ENCODE assay signal across 22 cellular contexts in the genomic region with DNA sequence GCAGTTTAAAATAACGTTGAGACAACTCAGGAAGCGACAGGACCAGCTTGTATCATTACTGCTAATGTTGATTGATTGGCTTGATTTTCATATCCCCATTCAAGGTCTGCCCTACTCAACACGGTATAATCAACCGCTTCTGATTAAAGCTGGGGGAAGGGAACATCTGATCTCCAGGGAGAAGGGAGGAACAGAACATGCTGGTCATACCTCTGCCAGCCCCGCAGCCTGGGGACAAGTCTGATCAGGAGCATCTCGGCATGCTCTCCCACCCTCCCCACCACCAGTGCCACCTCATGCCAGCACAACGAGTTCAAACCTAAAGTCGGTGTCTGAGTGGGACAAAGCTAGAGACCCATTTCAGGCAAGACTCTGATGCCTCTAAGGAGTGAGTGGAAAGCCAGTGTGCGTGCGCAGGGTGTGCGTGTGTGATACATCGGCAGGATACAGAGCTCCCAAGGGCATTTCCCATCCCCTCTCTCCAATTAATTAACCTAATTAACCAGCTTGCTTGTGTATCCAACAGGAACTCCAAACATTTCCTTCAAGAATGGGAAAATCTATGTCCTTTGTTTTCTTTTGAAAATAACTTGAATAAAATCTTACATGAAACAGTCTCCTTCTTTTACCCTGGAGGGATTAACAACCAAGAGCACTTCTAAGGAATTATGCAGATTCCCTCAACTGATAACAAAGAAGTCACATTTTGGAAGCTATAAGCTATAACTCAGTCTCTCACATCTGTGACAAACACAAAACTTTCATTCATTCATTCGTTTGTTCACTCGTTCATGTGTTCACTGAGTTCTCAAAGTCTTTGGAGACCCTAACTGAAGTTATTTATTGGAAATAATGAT. TPM values are rescaled to one million over a fixed set of nuclear protein-coding genes. Genes with fewer than 3 reads are reported as not detected.
A peak's percentile ranks its signal among the peaks of the same experiment; 100 is the strongest.
DNase-seq lines count a peak whose midpoint lies in the region; ATAC-seq and TF ChIP-seq lines count a peak whose summit lies in the region.
"Had no signal": no experiment of that assay in that cellular context is flagged by ENCODE, and none has a peak within 500 bp of the region (broad histone marks: within the 10 kb centered on the region; RNA-seq: fewer than 3 reads in every experiment).

No MANE protein-coding gene starts in this region.

- H3K36me3 Mint-ChIP-seq in brain (peaks cover 11% of the 10 kb centered on the region), mesothelial cell of epicardium (peaks cover 8% of the 10 kb centered on the region)

- no peak overlapping the region for H3K4me3 ChIP-seq in body of pancreas
- H3K4me3 ChIP-seq: coronary artery, testis had no signal

- peak; percentile 2 for DNase-seq in COLO668 (lab: John Stamatoyannopoulos, UW; ENCODE audit: unreplicated experiment)
- peak; percentile 67 for DNase-seq in NCI-H1694 (lab: John Stamatoyannopoulos, UW)
- no peak for DNase-seq in mesothelial cell of epicardium (ENCODE audit: low spot score in 2 of 2, unreplicated experiment in 2 of 2)
- DNase-seq in body of pancreas, result no peak
- no peak for DNase-seq in mucosa of gallbladder (ENCODE audit: low spot score)
- no peak for DNase-seq in ureter (ENCODE audit: low spot score)
- DNase-seq: activated CD8-positive, alpha-beta T cell treated with anti-CD3 and anti-CD28 coated beads, Interleukin-2, amount 10 ng/mL, durations not matched to agents 7 days and 5 days; activated gamma-delta T cell; brain microvascular endothelial cell; CD8-positive, alpha-beta memory T cell; DMS79; NCI-H2029; NCI-H446; stimulated activated naive B cell treated with anti-CD40 and anti-IgM and Interleukin-4, amounts not matched to agents 10 μg/mL and 1 μg/mL and 100 μg/mL, for 72 hours; testis had no signal

- H3K36me3 ChIP-seq in body of pancreas (replicated peaks in 1 of 2; ENCODE audit: insufficient read depth in 1 of 2, low read depth in 2 of 2), result no peaks in the 10 kb centered on the region
- H3K36me3 ChIP-seq: brain microvascular endothelial cell had no signal

- H3K9me3 ChIP-seq in body of pancreas, result no peaks in the 10 kb centered on the region
- H3K9me3 ChIP-seq: testis had no signal

- H3K27me3 ChIP-seq in body of pancreas, result no peaks in the 10 kb centered on the region
- H3K27me3 ChIP-seq: brain microvascular endothelial cell, testis had no signal

- peak overlapping the region in 1 of 5 experiments; percentile 41 for H3K4me3 Mint-ChIP-seq in brain
- no peak overlapping the region for H3K4me3 Mint-ChIP-seq in mesothelial cell of epicardium
- H3K4me3 Mint-ChIP-seq: activated CD8-positive, alpha-beta T cell treated with anti-CD3 and anti-CD28 coated beads, Interleukin-2, amount 10 ng/mL, durations not matched to agents 7 days and 5 days; CD8-positive, alpha-beta memory T cell; stimulated activated naive B cell treated with anti-CD40 and anti-IgM and Interleukin-4, amounts not matched to agents 10 μg/mL and 1 μg/mL and 100 μg/mL, for 72 hours had no signal

- H3K4me1 Mint-ChIP-seq in brain (peaks cover 60% of the 10 kb centered on the region), mesothelial cell of epicardium (peaks cover 27% of the 10 kb centered on the region)

- H3K4me1 ChIP-seq in body of pancreas, result no peaks in the 10 kb centered on the region
- H3K4me1 ChIP-seq: testis had no signal

- H3K27ac ChIP-seq in body of pancreas, result no peak overlapping the region
- H3K27ac ChIP-seq: brain microvascular endothelial cell, coronary artery, KMS-11, testis had no signal

- H3K27ac Mint-ChIP-seq in brain, result peak overlapping the region in 4 of 5 experiments; percentile 35 to 87 (median 66)
- H3K27ac Mint-ChIP-seq in mesothelial cell of epicardium, result peak overlapping the region; percentile 84
- H3K27ac Mint-ChIP-seq: activated CD8-positive, alpha-beta T cell treated with anti-CD3 and anti-CD28 coated beads, Interleukin-2, amount 10 ng/mL, durations not matched to agents 7 days and 5 days; stimulated activated naive B cell treated with anti-CD40 and anti-IgM and Interleukin-4, amounts not matched to agents 10 μg/mL and 1 μg/mL and 100 μg/mL, for 72 hours had no signal

- 68 to 70% methylated on average over 12 to 14 of the region's 14 CpGs for WGBS in body of pancreas, 2 donors

- TF ChIP-seq CTCF in brain (conservative IDR thresholded peaks at IDR 0.05) (no peak), mesothelial cell of epicardium (IDR thresholded peaks at IDR 0.05; ENCODE audit: unreplicated experiment) (no peak), body of pancreas (IDR thresholded peaks at IDR 0.05) (no peak)

- intact Hi-C loops in body of pancreas (cut with DNase I), result loop anchor here (10.0 kb wide), 2 partner anchors 134 to 354 kb away; no protein-coding TSS in a partner anchor

- ATAC-seq in body of pancreas, result no peak
- ATAC-seq: activated CD4-positive, CD25-positive, alpha-beta regulatory T cell treated with anti-CD3 and anti-CD28 coated beads, Interleukin-2, amount 50 U/mL, for 24 hours; activated CD8-positive, alpha-beta T cell treated with anti-CD3 and anti-CD28 coated beads, Interleukin-2, amount 10 ng/mL, durations not matched to agents 7 days and 5 days; HCT116; left lobe of liver; stimulated activated naive B cell treated with anti-CD40 and anti-IgM and Interleukin-4, amounts not matched to agents 10 μg/mL and 1 μg/mL and 100 μg/mL, for 72 hours had no signal

- no peaks in the 10 kb centered on the region for H3K27me3 Mint-ChIP-seq in brain
- H3K27me3 Mint-ChIP-seq in mesothelial cell of epicardium (ENCODE audit: low read depth), result no peaks in the 10 kb centered on the region
- H3K27me3 Mint-ChIP-seq: CD8-positive, alpha-beta memory T cell; stimulated activated naive B cell treated with anti-CD40 and anti-IgM and Interleukin-4, amounts not matched to agents 10 μg/mL and 1 μg/mL and 100 μg/mL, for 72 hours had no signal

- no peaks in the 10 kb centered on the region for H3K9me3 Mint-ChIP-seq in brain
- no peaks in the 10 kb centered on the region for H3K9me3 Mint-ChIP-seq in mesothelial cell of epicardium
- H3K9me3 Mint-ChIP-seq: CD8-positive, alpha-beta memory T cell; stimulated activated naive B cell treated with anti-CD40 and anti-IgM and Interleukin-4, amounts not matched to agents 10 μg/mL and 1 μg/mL and 100 μg/mL, for 72 hours had no signal

- TF ChIP-seq POLR2A in body of pancreas (IDR thresholded peaks at IDR 0.05), result no peak

RNA-seq across cellular contexts. Expression of a gene that starts 10.1 kb away (rescaled TPM):
- 41.0 TPM for polyA plus RNA-seq in brain (ENCODE audit: insufficient read depth, low read depth, low replicate concordance)
- total RNA-seq in mesothelial cell of epicardium (26.8 to 30.9 TPM (median 29.9 TPM) in 3 replicates), body of pancreas (10 to 100 TPM; 10.9 to 34.3 TPM), mucosa of gallbladder (37.6 TPM), ureter (26.1 TPM)

RNA-seq across cellular contexts. Expression of a gene that starts 10.3 kb away (rescaled TPM):
- polyA plus RNA-seq in brain (ENCODE audit: insufficient read depth, low read depth, low replicate concordance), result 9.5 TPM
- 10.8 to 12.2 TPM (median 11.3 TPM) in 3 replicates for total RNA-seq in mesothelial cell of epicardium
- total RNA-seq in body of pancreas, result 10 to 100 TPM in 1 of 2 donors, 1 to 10 TPM in 1; 3.6 to 20.4 TPM
- total RNA-seq in mucosa of gallbladder, result 12.0 TPM
- total RNA-seq in ureter, result 12.4 TPM

RNA-seq across cellular contexts. Expression of a gene that starts 56.2 kb away (rescaled TPM):
- polyA plus RNA-seq in brain (ENCODE audit: insufficient read depth, low read depth, low replicate concordance), result 7.1 TPM
- total RNA-seq in mesothelial cell of epicardium, result 2.9 to 3.2 TPM (median 3.2 TPM) in 3 replicates
- total RNA-seq in body of pancreas, result 1 to 10 TPM; 2.9 to 6.9 TPM
- total RNA-seq in mucosa of gallbladder, result 6.7 TPM
- total RNA-seq in ureter, result 2.0 TPM
- total RNA-seq: mononuclear cell had no signal
- polyA plus RNA-seq: CD8-positive, alpha-beta memory T cell had no signal

RNA-seq across cellular contexts. Expression of a gene that starts 56.7 kb away (rescaled TPM):
- polyA plus RNA-seq in brain (ENCODE audit: insufficient read depth, low read depth, low replicate concordance), result 59.9 TPM
- total RNA-seq in mesothelial cell of epicardium (122 to 126 TPM (median 123 TPM) in 3 replicates), body of pancreas (10 to 100 TPM; 35.9 to 55.8 TPM), mucosa of gallbladder (81.3 TPM), ureter (119 TPM)

RNA-seq across cellular contexts. Expression of a gene that starts 58.8 kb away (rescaled TPM):
- polyA plus RNA-seq in brain (ENCODE audit: insufficient read depth, low read depth, low replicate concordance), result 62.1 TPM
- total RNA-seq in mesothelial cell of epicardium (48.6 to 51.2 TPM (median 49.1 TPM) in 3 replicates), body of pancreas (10 to 100 TPM; 17.8 to 30.1 TPM), mucosa of gallbladder (36.4 TPM), ureter (56.3 TPM)

Comparison
In these comparisons a context has a peak if more than half of its experiments do, and no peak if none do; other contexts are left out.
1. DNase-seq: peak in COLO668 (single experiment) and NCI-H1694 (single experiment); none in mesothelial cell of epicardium (0 of 2), body of pancreas (0 of 4), mucosa of gallbladder (single experiment) and ureter (single experiment).